20 cellular contexts compared by ENCODE assay signal in genomic region chr16:62205459-62205858, GRCh38.
A peak's percentile ranks its signal among the peaks of the same experiment; 100 is the strongest.
DNase-seq lines count a peak whose midpoint lies in the region; TF ChIP-seq lines count a peak whose summit lies in the region.
"Had no signal": no experiment of that assay in that cellular context is flagged by ENCODE, and none has a peak within 500 bp of the region (broad histone marks: within the 10 kb centered on the region; RNA-seq: fewer than 3 reads in every experiment).

No MANE protein-coding gene starts in this region.

- CTCF ChIA-PET in A673 (lab: Charles Lee): interaction anchor here (1.5 kb wide), 1 partner anchor 15 kb away, joined by 3 read pairs; no protein-coding TSS in a partner anchor
- CTCF ChIA-PET in PC-9 (lab: Charles Lee): no interaction called here

- no peaks in the 10 kb centered on the region for H3K36me3 ChIP-seq in A673 (ENCODE audit: insufficient read depth, low read length, poor library complexity, severe bottlenecking)
- H3K36me3 ChIP-seq in PC-9 (ENCODE audit: low read depth): no peaks in the 10 kb centered on the region
- H3K36me3 ChIP-seq in smooth muscle cell (ENCODE audit: low read depth): no peaks in the 10 kb centered on the region

- H4K20me1 ChIP-seq in PC-9 (ENCODE audit: insufficient read depth) (no peaks in the 10 kb centered on the region), smooth muscle cell (ENCODE audit: low read depth) (no peaks in the 10 kb centered on the region)

- H3K36me3 Mint-ChIP-seq in glutamatergic neuron (ENCODE audit: unreplicated experiment): no peaks in the 10 kb centered on the region

- H3K4me3 ChIP-seq in A673 (ENCODE audit: low read depth, low read length, poor library complexity, severe bottlenecking) (no peak overlapping the region), PC-9 (no peak overlapping the region), smooth muscle cell (no peak overlapping the region)

- no peak overlapping the region for H3K9ac ChIP-seq in smooth muscle cell (ENCODE audit: low read depth)

- no peaks in the 10 kb centered on the region for H3K27me3 ChIP-seq in A673 (replicated peaks; ENCODE audit: insufficient read depth, low read depth, low read length, poor library complexity)
- no peaks in the 10 kb centered on the region for H3K27me3 ChIP-seq in PC-9 (ENCODE audit: insufficient read depth, low read depth)
- no peaks in the 10 kb centered on the region for H3K27me3 ChIP-seq in smooth muscle cell (ENCODE audit: low read depth)

- H3K4me1 Mint-ChIP-seq in glutamatergic neuron (ENCODE audit: low read depth, unreplicated experiment): no peaks in the 10 kb centered on the region

- H3K27ac ChIP-seq in A673 (ENCODE audit: low read depth, low read length, poor library complexity, severe bottlenecking) (no peak overlapping the region), PC-9 (no peak overlapping the region), smooth muscle cell (ENCODE audit: low read depth) (no peak overlapping the region)
- H3K27ac ChIP-seq: HL-60 had no signal

- no peaks in the 10 kb centered on the region for H3K4me1 ChIP-seq in A673 (ENCODE audit: insufficient read depth, low read length, poor library complexity, severe bottlenecking)
- no peaks in the 10 kb centered on the region for H3K4me1 ChIP-seq in PC-9 (replicated peaks; ENCODE audit: insufficient read depth)
- no peaks in the 10 kb centered on the region for H3K4me1 ChIP-seq in smooth muscle cell (ENCODE audit: low read depth)

- no peaks in the 10 kb centered on the region for H3K9me3 ChIP-seq in A673 (ENCODE audit: low read depth, low read length, poor library complexity, severe bottlenecking)
- no peaks in the 10 kb centered on the region for H3K9me3 ChIP-seq in PC-9 (ENCODE audit: insufficient read depth, low read depth)
- H3K9me3 ChIP-seq in smooth muscle cell (replicated peaks; ENCODE audit: low read depth): no peaks in the 10 kb centered on the region

- H3K4me2 ChIP-seq in PC-9: no peak overlapping the region
- H3K4me2 ChIP-seq in smooth muscle cell: no peak overlapping the region

- TF ChIP-seq CTCF in A673 (conservative IDR thresholded peaks at IDR 0.05; ENCODE audit: low read depth, low read length): peak; percentile 36; the same call in 1 of the 2 replicates
- 0 out of 2 replicates have a peak, but pooled peaks have one; percentile 19 for TF ChIP-seq CTCF in PC-9 (conservative IDR thresholded peaks at IDR 0.05)
- peak; percentile 22 for TF ChIP-seq CTCF in glutamatergic neuron (IDR thresholded peaks at IDR 0.05; ENCODE audit: partially characterized antibody, unreplicated experiment)
- TF ChIP-seq CTCF in smooth muscle cell (IDR thresholded peaks at IDR 0.05; ENCODE audit: borderline replicate concordance, insufficient read depth, poor library complexity, severe bottlenecking): peak; percentile 21

- H3K27ac Mint-ChIP-seq in glutamatergic neuron (ENCODE audit: unreplicated experiment): no peak overlapping the region

- no TSS peak for BruUV-seq in A673 (replicated peaks; lab: Mats Ljungman, UMichigan)
- no TSS peak for BruUV-seq in PC-9 (replicated peaks; lab: Mats Ljungman, UMichigan)

- intact Hi-C loops in A673 (cut with micrococcal nuclease; ENCODE audit: unreplicated experiment) (no loop called here), PC-9 (cut with micrococcal nuclease; ENCODE audit: unreplicated experiment) (no loop called here)

- DNase-seq in A673 (ENCODE audit: low spot score): no peak
- DNase-seq in PC-9: no peak
- no peak for DNase-seq in glutamatergic neuron
- DNase-seq in smooth muscle cell (lab: John Stamatoyannopoulos, UW; ENCODE audit: unreplicated experiment): no peak
- DNase-seq in NK-92 treated with Interleukin-12 subunit alpha and Interleukin-12 subunit beta, amount 100 ng/mL, for 24 hours (lab: John Stamatoyannopoulos, UW): no peak
- no peak for DNase-seq in activated CD4-positive, alpha-beta T cell treated with anti-CD3 and anti-CD28 coated beads, Interleukin-2, amount 50 U/mL, for 4 hours
- no peak for DNase-seq in GM03348 (ENCODE audit: low spot score)
- DNase-seq: ACHN, DMS153, DND-41, GOT3, HCEC 1CT, NCI-H1048, NCI-H1417, NCI-H1694, NCI-H2029 treated with DMSO at 0.1 percent for 48 hours, NCI-H446 treated with DMSO at 0.1 percent for 48 hours, NCI-H526, NCI-H82 had no signal

- H2AFZ ChIP-seq in PC-9 (no peak overlapping the region), smooth muscle cell (ENCODE audit: low read depth) (no peak overlapping the region)

- H3K9me2 ChIP-seq in PC-9 (ENCODE audit: insufficient read depth): no peaks in the 10 kb centered on the region

- no peak overlapping the region for H3K4me3 Mint-ChIP-seq in glutamatergic neuron (ENCODE audit: unreplicated experiment)

- H3F3A ChIP-seq in PC-9 (ENCODE audit: insufficient read depth, low read depth) (no peaks in the 10 kb centered on the region), smooth muscle cell (ENCODE audit: low read depth) (no peaks in the 10 kb centered on the region)

- WGBS in smooth muscle cell (ENCODE audit: low lambda C conversion rate): 3% methylated on average over 1 of the region's 1 CpG

- no peaks in the 10 kb centered on the region for H3K79me2 ChIP-seq in PC-9 (ENCODE audit: low read depth)
- H3K79me2 ChIP-seq in smooth muscle cell (ENCODE audit: low read depth): no peaks in the 10 kb centered on the region

- H3K27me3 Mint-ChIP-seq in glutamatergic neuron (ENCODE audit: unreplicated experiment): no peaks in the 10 kb centered on the region

- POLR2A ChIA-PET in A673 (lab: Charles Lee; ENCODE audit: low non-redundant PET) (no interaction called here), PC-9 (lab: Charles Lee; ENCODE audit: unreplicated experiment) (no interaction called here)

- no peaks in the 10 kb centered on the region for H3K9me3 Mint-ChIP-seq in glutamatergic neuron (ENCODE audit: unreplicated experiment)
